Comparison of ENCODE assay signal across 9 cellular contexts in genomic region chr17:74417178-74418045, GRCh38. TPM values are rescaled to one million over a fixed set of nuclear protein-coding genes. Genes with fewer than 3 reads are reported as not detected.
DNase-seq lines count a peak whose midpoint lies in the region; TF ChIP-seq lines count a peak whose summit lies in the region.
"Had no signal": no experiment of that assay in that cellular context is flagged by ENCODE, and none has a peak within 500 bp of the region (broad histone marks: within the 10 kb centered on the region; RNA-seq: fewer than 3 reads in every experiment).

No MANE protein-coding gene starts in this region.

- H3K27me3 ChIP-seq in OCI-LY3 (ENCODE audit: low read depth, low read length), result no peaks in the 10 kb centered on the region

- no peak overlapping the region for H3K27ac ChIP-seq in OCI-LY3 (ENCODE audit: low read length)
- peak overlapping the region; percentile 45 for H3K27ac ChIP-seq in mesodermal cell (ENCODE audit: low read depth, low read length, severe bottlenecking)
- H3K27ac ChIP-seq: parathyroid adenoma had no signal

- H3K4me1 ChIP-seq in OCI-LY3 (ENCODE audit: low read length) (peaks cover 24% of the 10 kb centered on the region), mesodermal cell (ENCODE audit: control insufficient read depth, insufficient read depth, low read length, poor library complexity, severe bottlenecking) (peaks cover 27% of the 10 kb centered on the region)
- H3K4me1 ChIP-seq: parathyroid adenoma had no signal

- peak; percentile 69 for DNase-seq in GM13976 (ENCODE audit: low spot score)
- peak; percentile 54 for DNase-seq in H4 (ENCODE audit: low spot score)
- no peak for DNase-seq in middle frontal gyrus (ENCODE audit: extremely low spot score, low spot score)
- no peak for DNase-seq in foreskin fibroblast
- DNase-seq in activated naive CD4-positive, alpha-beta T cell treated with Interleukin-2 at 50 U/mL for 16 hours, result no peak
- no peak for DNase-seq in NCI-H2196 treated with DMSO at 0.1 percent for 48 hours (lab: John Stamatoyannopoulos, UW; ENCODE audit: unreplicated experiment)

- H3K4me2 ChIP-seq in OCI-LY3 (ENCODE audit: low read length), result peak overlapping the region; percentile 29

- TF ChIP-seq CTCF in GM13976 (IDR thresholded peaks at IDR 0.05; ENCODE audit: borderline replicate concordance, control extremely low read depth, extremely low read depth, insufficient read depth, missing control alignments), result no peak
- TF ChIP-seq CTCF in OCI-LY3 (IDR thresholded peaks at IDR 0.05; ENCODE audit: low read depth, low read length), result no peak
- no peak for TF ChIP-seq CTCF in foreskin fibroblast (IDR thresholded peaks at IDR 0.05; ENCODE audit: low read depth, low read length)

- H3K9me3 ChIP-seq in OCI-LY3 (ENCODE audit: insufficient read depth, low read length) (no peaks in the 10 kb centered on the region), mesodermal cell (ENCODE audit: control insufficient read depth, low read length) (no peaks in the 10 kb centered on the region)

- H2AFZ ChIP-seq in OCI-LY3 (ENCODE audit: low read depth, low read length), result no peak overlapping the region
- H2AFZ ChIP-seq: parathyroid adenoma had no signal

- no peak overlapping the region for H3K9ac ChIP-seq in OCI-LY3 (ENCODE audit: low read length)
- H3K9ac ChIP-seq: parathyroid adenoma had no signal

- H3K36me3 ChIP-seq in OCI-LY3 (replicated peaks; ENCODE audit: low read depth, low read length), result no peaks in the 10 kb centered on the region
- no peaks in the 10 kb centered on the region for H3K36me3 ChIP-seq in mesodermal cell (ENCODE audit: control insufficient read depth, insufficient read depth, low read length)

- WGBS in mesodermal cell (ENCODE audit: insufficient coverage in 2 of 2), 2 experiments, result 74 to 83% methylated on average over 9 to 11 of the region's 12 CpGs

- in situ Hi-C loops in GM13976 (cut with MboI; ENCODE audit: low sequenced_read_pairs, unreplicated experiment), result no loop called here

- no peaks in the 10 kb centered on the region for H3K79me2 ChIP-seq in OCI-LY3 (ENCODE audit: low read length)
- H3K79me2 ChIP-seq: parathyroid adenoma had no signal

- H4K20me1 ChIP-seq in OCI-LY3 (ENCODE audit: insufficient read depth, low read length), result no peaks in the 10 kb centered on the region

- no peak overlapping the region for H3K4me3 ChIP-seq in OCI-LY3 (ENCODE audit: low read length)
- H3K4me3 ChIP-seq in mesodermal cell (ENCODE audit: extremely low read depth, insufficient read depth, low read length, poor library complexity, severe bottlenecking), result no peak overlapping the region
- H3K4me3 ChIP-seq in foreskin fibroblast (ENCODE audit: low read depth in 1 of 2, low read length in 2 of 2), result no peak overlapping the region

RNA-seq across cellular contexts. Expression of gene GPRC5C, which starts 14.5 kb away (rescaled TPM):
- 63.4 and 78.9 TPM in 2 replicates for total RNA-seq in H4 (2014; rRNA removed; shearing (Covaris generic))
- 131 TPM for polyA plus RNA-seq in mesodermal cell (2013, experiment 1 of 2)
- polyA plus RNA-seq in mesodermal cell (2013, experiment 2 of 2), result 126 TPM

RNA-seq across cellular contexts. Expression of gene CD300A, which starts 49.0 kb away (rescaled TPM):
- not detected in 2 replicates for total RNA-seq in H4 (2014; rRNA removed; shearing (Covaris generic))
- polyA plus RNA-seq in mesodermal cell (2013, experiment 1 of 2), result not detected
- not detected for polyA plus RNA-seq in mesodermal cell (2013, experiment 2 of 2)

RNA-seq across cellular contexts. Expression of gene GPR142, which starts 50.1 kb away (rescaled TPM):
- total RNA-seq in H4 (2014; rRNA removed; shearing (Covaris generic)), result not detected in 2 replicates
- polyA plus RNA-seq in mesodermal cell (2013, experiment 1 of 2), result 0.22 TPM
- polyA plus RNA-seq in mesodermal cell (2013, experiment 2 of 2), result not detected

RNA-seq across cellular contexts. Expression of gene BTBD17, which starts 55.7 kb away (rescaled TPM):
- total RNA-seq in H4 (2014; rRNA removed; shearing (Covaris generic)), result not detected in 2 replicates
- polyA plus RNA-seq in mesodermal cell (2013, experiment 1 of 2), result 1.4 TPM
- polyA plus RNA-seq in mesodermal cell (2013, experiment 2 of 2), result 0.76 TPM

Comparison
In these comparisons a context has a peak if more than half of its experiments do, and no peak if none do; other contexts are left out.
1. DNase-seq: peak in GM13976 (single experiment) and H4 (single experiment); none in middle frontal gyrus (single experiment), foreskin fibroblast (0 of 2), activated naive CD4-positive, alpha-beta T cell treated with Interleukin-2 at 50 U/mL for 16 hours (single experiment) and NCI-H2196 treated with DMSO at 0.1 percent for 48 hours (single experiment).